In the genomic region with DNA sequence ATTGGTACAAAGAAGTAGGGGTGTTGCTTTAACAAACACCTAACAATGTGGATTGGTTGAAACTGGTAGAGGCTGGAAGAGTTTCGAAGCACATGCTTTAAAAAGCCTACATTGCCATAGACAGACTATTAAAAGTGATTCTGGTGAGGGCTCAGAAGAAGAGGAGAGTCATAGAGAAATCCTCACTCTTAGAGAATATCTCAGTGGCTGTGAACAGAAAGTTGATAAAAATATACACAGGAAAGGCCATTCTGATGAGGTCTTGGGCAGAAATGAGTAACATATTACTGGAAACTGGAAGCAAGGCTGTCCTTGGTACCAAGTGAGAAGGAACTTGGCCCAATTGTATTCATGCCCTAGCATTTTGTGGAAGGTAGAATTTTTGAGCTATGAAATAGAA, we compare ENCODE assay signal across 14 cellular contexts.
DNase-seq lines count a peak whose midpoint lies in the region; ATAC-seq, FAIRE-seq and TF ChIP-seq lines count a peak whose summit lies in the region.
"Had no signal": no experiment of that assay in that cellular context is flagged by ENCODE, and none has a peak within 500 bp of the region (broad histone marks: within the 10 kb centered on the region; RNA-seq: fewer than 3 reads in every experiment).

No MANE protein-coding gene starts in this region.

- TF ChIP-seq CTCF in omental fat pad (IDR thresholded peaks at IDR 0.05) = no peak

- DNase-seq in effector CD4-positive, alpha-beta T cell = no peak
- DNase-seq in urothelium cell line (ENCODE audit: low spot score) (no peak), omental fat pad (ENCODE audit: low spot score) (no peak), T-helper 2 cell (no peak)
- DNase-seq: activated B cell treated with CpG ODN at 0.5 μM for 24 hours; activated naive CD8-positive, alpha-beta T cell treated with anti-CD3 and anti-CD28 coated beads for 36 hours; caudate nucleus; head of caudate nucleus; stimulated activated naive B cell treated with anti-CD40 and anti-IgM and Interleukin-4, amounts not matched to agents 10 μg/mL and 1 μg/mL and 100 μg/mL, for 72 hours had no signal

- ATAC-seq in GM18511 (IDR thresholded peaks at IDR 0.05; ENCODE audit: unreplicated experiment) (peak; percentile 84), GM21381 (IDR thresholded peaks at IDR 0.05; ENCODE audit: unreplicated experiment) (peak; percentile 88), HG02884 (IDR thresholded peaks at IDR 0.05; ENCODE audit: unreplicated experiment) (peak; percentile 86), HG03442 (IDR thresholded peaks at IDR 0.05; ENCODE audit: unreplicated experiment) (peak; percentile 95), omental fat pad (ENCODE audit: low FRiP score) (no peak)
- ATAC-seq: stimulated activated naive B cell treated with anti-CD40 and anti-IgM and Interleukin-4, amounts not matched to agents 10 μg/mL and 1 μg/mL and 100 μg/mL, for 72 hours had no signal

- no peak for FAIRE-seq in urothelium cell line (lab: Jason Lieb, UNC)
- FAIRE-seq: D721Med had no signal
